Comparison of ENCODE assay signal across 1 cellular context in the genomic region with DNA sequence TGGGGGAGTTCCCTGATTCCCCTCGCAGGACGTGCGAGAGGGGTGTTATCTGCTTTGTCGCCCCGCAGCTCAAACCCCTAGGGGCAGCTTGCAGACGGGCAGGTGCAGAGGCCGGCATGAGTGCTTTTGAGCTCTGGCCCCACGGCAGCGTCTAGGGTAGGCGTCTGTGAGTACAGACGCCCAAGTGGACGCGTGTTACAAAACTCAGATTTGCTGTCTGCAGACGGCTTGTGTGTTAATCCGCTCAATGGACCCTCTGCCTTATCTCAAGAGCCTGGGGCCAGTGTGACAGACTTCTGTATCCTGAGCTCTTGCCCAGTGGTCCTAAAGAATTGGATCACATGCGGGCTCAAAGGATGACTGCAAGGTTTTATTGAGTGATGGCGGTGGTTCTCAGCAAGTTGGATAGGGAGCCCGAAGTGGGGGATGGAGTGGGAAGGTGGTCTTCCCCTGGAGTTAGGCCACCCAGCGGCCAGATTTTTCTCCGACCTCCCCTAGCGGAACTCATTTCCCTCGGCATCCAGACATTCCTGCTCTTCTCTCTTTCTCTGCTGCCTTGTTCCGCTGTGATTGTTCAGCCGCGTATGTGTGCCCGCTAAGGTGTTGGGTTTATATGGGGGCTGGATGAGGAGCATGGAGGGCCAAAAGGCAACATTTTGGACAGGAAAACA.
TF ChIP-seq lines count a peak whose summit lies in the region.

No MANE protein-coding gene starts in this region.

TF ChIP-seq in K562, 482 proteins besides CTCF, POLR2A, EP300 and RAD21:
- TF ChIP-seq ZNF561 (CRISPR knock-in tag; conservative IDR thresholded peaks at IDR 0.05) = no peak
- no peak for TF ChIP-seq ATF7 (IDR thresholded peaks at IDR 0.05)
- TF ChIP-seq, protein P1, sequence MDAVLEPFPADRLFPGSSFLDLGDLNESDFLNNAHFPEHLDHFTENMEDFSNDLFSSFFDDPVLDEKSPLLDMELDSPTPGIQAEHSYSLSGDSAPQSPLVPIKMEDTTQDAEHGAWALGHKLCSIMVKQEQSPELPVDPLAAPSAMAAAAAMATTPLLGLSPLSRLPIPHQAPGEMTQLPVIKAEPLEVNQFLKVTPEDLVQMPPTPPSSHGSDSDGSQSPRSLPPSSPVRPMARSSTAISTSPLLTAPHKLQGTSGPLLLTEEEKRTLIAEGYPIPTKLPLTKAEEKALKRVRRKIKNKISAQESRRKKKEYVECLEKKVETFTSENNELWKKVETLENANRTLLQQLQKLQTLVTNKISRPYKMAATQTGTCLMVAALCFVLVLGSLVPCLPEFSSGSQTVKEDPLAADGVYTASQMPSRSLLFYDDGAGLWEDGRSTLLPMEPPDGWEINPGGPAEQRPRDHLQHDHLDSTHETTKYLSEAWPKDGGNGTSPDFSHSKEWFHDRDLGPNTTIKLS (IDR thresholded peaks at IDR 0.05; ENCODE audit: borderline replicate concordance, low read depth) = no peak
- no peak for TF ChIP-seq RFX1 (IDR thresholded peaks at IDR 0.05)
- TF ChIP-seq ZNF232 (CRISPR knock-in tag; IDR thresholded peaks at IDR 0.05) = no peak
- TF ChIP-seq, protein P2, sequence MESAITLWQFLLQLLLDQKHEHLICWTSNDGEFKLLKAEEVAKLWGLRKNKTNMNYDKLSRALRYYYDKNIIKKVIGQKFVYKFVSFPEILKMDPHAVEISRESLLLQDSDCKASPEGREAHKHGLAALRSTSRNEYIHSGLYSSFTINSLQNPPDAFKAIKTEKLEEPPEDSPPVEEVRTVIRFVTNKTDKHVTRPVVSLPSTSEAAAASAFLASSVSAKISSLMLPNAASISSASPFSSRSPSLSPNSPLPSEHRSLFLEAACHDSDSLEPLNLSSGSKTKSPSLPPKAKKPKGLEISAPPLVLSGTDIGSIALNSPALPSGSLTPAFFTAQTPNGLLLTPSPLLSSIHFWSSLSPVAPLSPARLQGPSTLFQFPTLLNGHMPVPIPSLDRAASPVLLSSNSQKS (CRISPR knock-in tag; IDR thresholded peaks at IDR 0.05) = no peak
- TF ChIP-seq CBX1 (IDR thresholded peaks at IDR 0.05; ENCODE audit: low read depth) = no peak
- no peak for TF ChIP-seq JUND (IDR thresholded peaks at IDR 0.05; ENCODE audit: borderline replicate concordance, low read depth, low read length)
- TF ChIP-seq JUND (tag; IDR thresholded peaks at IDR 0.05; ENCODE audit: borderline replicate concordance, low read depth, low read length) = no peak
- no peak for TF ChIP-seq FOXA3 (CRISPR knock-in tag; conservative IDR thresholded peaks at IDR 0.05 in 1 of 2, IDR thresholded peaks at IDR 0.05 in 1 of 2)
TF ChIP-seq in K562: peak in this region for 0.
